ENCODE assay signal across 26 cellular contexts in genomic region chr11:115576606-115577005, GRCh38.
DNase-seq lines count a peak whose midpoint lies in the region; ATAC-seq, FAIRE-seq and TF ChIP-seq lines count a peak whose summit lies in the region.
"Had no signal": no experiment of that assay in that cellular context is flagged by ENCODE, and none has a peak within 500 bp of the region (broad histone marks: within the 10 kb centered on the region; RNA-seq: fewer than 3 reads in every experiment).

No MANE protein-coding gene starts in this region.

- H3K4me3 ChIP-seq in bronchial epithelial cell (ENCODE audit: low read depth, low read length) = no peak overlapping the region
- no peak overlapping the region for H3K4me3 ChIP-seq in BE2C (ENCODE audit: low read depth, low read length)
- H3K4me3 ChIP-seq: BLaER1, K562, MG63 had no signal

- no peaks in the 10 kb centered on the region for H3K36me3 ChIP-seq in bronchial epithelial cell (ENCODE audit: control insufficient read depth, insufficient read depth, low read length)
- H3K36me3 ChIP-seq in BE2C = no peaks in the 10 kb centered on the region
- H3K36me3 ChIP-seq: BLaER1, MG63 had no signal

- ATAC-seq in HG03025 (IDR thresholded peaks at IDR 0.05; ENCODE audit: low FRiP score, unreplicated experiment) = no peak
- ATAC-seq: HCT116, K562, Panc1 had no signal

- H3K27me3 ChIP-seq in bronchial epithelial cell (ENCODE audit: control insufficient read depth, insufficient read depth, low read length) (no peaks in the 10 kb centered on the region), BE2C (no peaks in the 10 kb centered on the region)
- H3K27me3 ChIP-seq: BLaER1, MG63 had no signal

- DNase-seq in M059J (ENCODE audit: low read depth) = peak; percentile 57
- DNase-seq in bronchial epithelial cell (ENCODE audit: low read depth) = peak; percentile 30
- DNase-seq in kidney tubule cell (ENCODE audit: low spot score) = peak; percentile 64
- peak; percentile 15 for DNase-seq in retina
- DNase-seq in BE2C = no peak
- DNase-seq in NK-92 treated with Interleukin-12 subunit alpha and Interleukin-12 subunit beta, amount 100 ng/mL, for 24 hours (lab: John Stamatoyannopoulos, UW) = no peak
- DNase-seq: CD4-positive, CD25-positive, alpha-beta regulatory T cell; DMS153; DND-41; GOT3; Kasumi-1; MG63; NCI-H1417; NCI-H1694; NCI-H2029 treated with DMSO at 0.1 percent for 48 hours; NCI-H446 treated with DMSO at 0.1 percent for 48 hours; NCI-H526 treated with DMSO at 0.1 percent for 48 hours; SIG-M5; SK-N-SH; SW 1271 had no signal

- TF ChIP-seq CTCF in bronchial epithelial cell (IDR thresholded peaks at IDR 0.05; ENCODE audit: insufficient read depth, low read length, severe bottlenecking) (no peak), BE2C (IDR thresholded peaks at IDR 0.05; ENCODE audit: low read depth, low read length) (no peak)

- H3K9me3 ChIP-seq in BE2C = no peaks in the 10 kb centered on the region
- H3K9me3 ChIP-seq: BLaER1, MG63, SK-N-SH had no signal

- peaks cover 56% of the 10 kb centered on the region for H3K4me1 ChIP-seq in BE2C
- H3K4me1 ChIP-seq: BLaER1 had no signal

- no peak for FAIRE-seq in bronchial epithelial cell (lab: Jason Lieb, UNC)
- FAIRE-seq: HTR-8/SVneo, K562 had no signal

Comparison
In these comparisons a context has a peak if more than half of its experiments do, and no peak if none do; other contexts are left out.
1. DNase-seq: peak in M059J (single experiment), bronchial epithelial cell (single experiment), kidney tubule cell (single experiment) and retina (single experiment); none in BE2C (single experiment) and NK-92 treated with Interleukin-12 subunit alpha and Interleukin-12 subunit beta, amount 100 ng/mL, for 24 hours (single experiment).